In genomic region chr5:60488466-60489130, GRCh38 we compare ENCODE assay signal across 13 cellular contexts.
DNase-seq lines count a peak whose midpoint lies in the region; ATAC-seq and TF ChIP-seq lines count a peak whose summit lies in the region.
"Had no signal": no experiment of that assay in that cellular context is flagged by ENCODE, and none has a peak within 500 bp of the region (broad histone marks: within the 10 kb centered on the region; RNA-seq: fewer than 3 reads in every experiment).

No MANE protein-coding gene starts in this region.

- no peaks in the 10 kb centered on the region for H3K27me3 Mint-ChIP-seq in type B pancreatic cell
- no peaks in the 10 kb centered on the region for H3K27me3 Mint-ChIP-seq in activated CD4-positive, alpha-beta memory T cell treated with anti-CD3 and anti-CD28 coated beads, Interleukin-2, amount 10 ng/mL, durations not matched to agents 7 days and 5 days

- no peak overlapping the region for H3K27ac ChIP-seq in RWPE2 (ENCODE audit: poor library complexity, severe bottlenecking)
- H3K27ac ChIP-seq in colonic mucosa, result no peak overlapping the region
- no peak overlapping the region for H3K27ac ChIP-seq in A673 (ENCODE audit: low read depth, low read length, poor library complexity, severe bottlenecking)
- H3K27ac ChIP-seq: adrenal gland had no signal

- H3K9me3 ChIP-seq in RWPE2 (ENCODE audit: severe bottlenecking) (no peaks in the 10 kb centered on the region), colonic mucosa (no peaks in the 10 kb centered on the region), mucosa of stomach (ENCODE audit: control insufficient read depth, low read length) (no peaks in the 10 kb centered on the region), A673 (ENCODE audit: low read depth, low read length, poor library complexity, severe bottlenecking) (no peaks in the 10 kb centered on the region), mucosa of descending colon (no peaks in the 10 kb centered on the region)

- H3K9ac ChIP-seq in colonic mucosa (ENCODE audit: low read depth in 2 of 2, low read length in 2 of 2) (no peak overlapping the region), mucosa of stomach (ENCODE audit: low read length) (peak overlapping the region; percentile 76)

- peak overlapping the region; percentile 0 for H3K4me3 ChIP-seq in RWPE2 (ENCODE audit: severe bottlenecking)
- peak overlapping the region; percentile 14 for H3K4me3 ChIP-seq in colonic mucosa
- H3K4me3 ChIP-seq in mucosa of stomach (ENCODE audit: low read length), result peak overlapping the region; percentile 43
- H3K4me3 ChIP-seq in A673 (ENCODE audit: low read depth, low read length, poor library complexity, severe bottlenecking), result no peak overlapping the region
- H3K4me3 ChIP-seq in mucosa of descending colon, result no peak overlapping the region
- H3K4me3 ChIP-seq: adrenal gland had no signal

- H3K36me3 ChIP-seq in RWPE2 (ENCODE audit: low read depth), result no peaks in the 10 kb centered on the region
- H3K36me3 ChIP-seq in colonic mucosa, result no peaks in the 10 kb centered on the region
- H3K36me3 ChIP-seq in mucosa of stomach (ENCODE audit: control insufficient read depth, insufficient read depth, low read length), result no peaks in the 10 kb centered on the region
- H3K36me3 ChIP-seq in A673 (ENCODE audit: insufficient read depth, low read length, poor library complexity, severe bottlenecking), result no peaks in the 10 kb centered on the region
- H3K36me3 ChIP-seq in mucosa of descending colon (ENCODE audit: low read depth), result no peaks in the 10 kb centered on the region
- H3K36me3 ChIP-seq: adrenal gland had no signal

- ATAC-seq in RWPE2 (ENCODE audit: low read depth) (no peak), mucosa of descending colon (no peak)
- ATAC-seq: CD8-positive, alpha-beta T cell had no signal

- peak overlapping the region; percentile 91 for H3K27ac Mint-ChIP-seq in type B pancreatic cell
- no peak overlapping the region for H3K27ac Mint-ChIP-seq in activated CD4-positive, alpha-beta memory T cell treated with anti-CD3 and anti-CD28 coated beads, Interleukin-2, amount 10 ng/mL, durations not matched to agents 7 days and 5 days
- H3K27ac Mint-ChIP-seq: CD8-positive, alpha-beta T cell; immature natural killer cell had no signal

- H3K4me3 Mint-ChIP-seq in type B pancreatic cell, result peak overlapping the region; percentile 84
- H3K4me3 Mint-ChIP-seq in activated CD4-positive, alpha-beta memory T cell treated with anti-CD3 and anti-CD28 coated beads, Interleukin-2, amount 10 ng/mL, durations not matched to agents 7 days and 5 days, result no peak overlapping the region
- H3K4me3 Mint-ChIP-seq: CD8-positive, alpha-beta T cell; immature natural killer cell had no signal

- intact Hi-C loops in colonic mucosa (cut with DNase I) (no loop called here), A673 (cut with micrococcal nuclease; ENCODE audit: unreplicated experiment) (no loop called here), mucosa of descending colon (cut with DNase I, micrococcal nuclease) (no loop called here)

- TF ChIP-seq CTCF in RWPE2 (IDR thresholded peaks at IDR 0.05; ENCODE audit: poor library complexity, severe bottlenecking) (no peak), colonic mucosa (IDR thresholded peaks at IDR 0.05) (no peak), type B pancreatic cell (conservative IDR thresholded peaks at IDR 0.05) (no peak), A673 (conservative IDR thresholded peaks at IDR 0.05; ENCODE audit: low read depth, low read length) (no peak), mucosa of descending colon (IDR thresholded peaks at IDR 0.05) (no peak)

- H3K36me3 Mint-ChIP-seq in type B pancreatic cell, result no peaks in the 10 kb centered on the region
- H3K36me3 Mint-ChIP-seq in activated CD4-positive, alpha-beta memory T cell treated with anti-CD3 and anti-CD28 coated beads, Interleukin-2, amount 10 ng/mL, durations not matched to agents 7 days and 5 days (ENCODE audit: low read depth), result no peaks in the 10 kb centered on the region
- H3K36me3 Mint-ChIP-seq: CD8-positive, alpha-beta T cell; immature natural killer cell had no signal

- DNase-seq in RWPE2 (ENCODE audit: low spot score) (no peak), colonic mucosa (no peak), type B pancreatic cell (ENCODE audit: extremely low spot score, unreplicated experiment) (no peak), A673 (ENCODE audit: low spot score) (no peak), mucosa of descending colon (no peak)
- DNase-seq in activated CD4-positive, alpha-beta memory T cell treated with anti-CD3 and anti-CD28 coated beads, Interleukin-2, amount 10 ng/mL, durations not matched to agents 7 days and 5 days, result no peak
- DNase-seq: adrenal gland; CD8-positive, alpha-beta T cell; immature natural killer cell; NCI-H187 treated with DMSO at 0.1 percent for 48 hours; nucleus accumbens; T1000 had no signal

- no TSS peak for BruUV-seq in A673 (replicated peaks; lab: Mats Ljungman, UMichigan)

- H3K4me1 ChIP-seq in RWPE2 (ENCODE audit: insufficient read depth, poor library complexity, severe bottlenecking) (peaks cover 7% of the 10 kb centered on the region), colonic mucosa (no peaks in the 10 kb centered on the region), mucosa of stomach (ENCODE audit: control insufficient read depth, insufficient read depth, low read length) (no peaks in the 10 kb centered on the region), A673 (ENCODE audit: insufficient read depth, low read length, poor library complexity, severe bottlenecking) (no peaks in the 10 kb centered on the region), mucosa of descending colon (ENCODE audit: low read depth) (no peaks in the 10 kb centered on the region)
- H3K4me1 ChIP-seq: adrenal gland had no signal

- no peaks in the 10 kb centered on the region for H3K9me3 Mint-ChIP-seq in type B pancreatic cell
- H3K9me3 Mint-ChIP-seq in activated CD4-positive, alpha-beta memory T cell treated with anti-CD3 and anti-CD28 coated beads, Interleukin-2, amount 10 ng/mL, durations not matched to agents 7 days and 5 days, result peaks cover 3% of the 10 kb centered on the region
- H3K9me3 Mint-ChIP-seq: CD8-positive, alpha-beta T cell had no signal

- POLR2A ChIA-PET in activated CD4-positive, alpha-beta memory T cell treated with anti-CD3 and anti-CD28 coated beads, Interleukin-2, amount 10 ng/mL, durations not matched to agents 7 days and 5 days (lab: Charles Lee), result no interaction called here
- POLR2A ChIA-PET in A673 (lab: Charles Lee; ENCODE audit: low non-redundant PET), result no interaction called here

- peaks cover 3% of the 10 kb centered on the region for H3K27me3 ChIP-seq in RWPE2 (ENCODE audit: insufficient read depth, poor library complexity, severe bottlenecking)
- H3K27me3 ChIP-seq in colonic mucosa, result no peaks in the 10 kb centered on the region
- no peaks in the 10 kb centered on the region for H3K27me3 ChIP-seq in mucosa of stomach (ENCODE audit: control insufficient read depth, insufficient read depth, low read length)
- no peaks in the 10 kb centered on the region for H3K27me3 ChIP-seq in A673 (replicated peaks; ENCODE audit: insufficient read depth, low read depth, low read length, poor library complexity)
- H3K27me3 ChIP-seq: adrenal gland had no signal

- CTCF ChIA-PET in activated CD4-positive, alpha-beta memory T cell treated with anti-CD3 and anti-CD28 coated beads, Interleukin-2, amount 10 ng/mL, durations not matched to agents 7 days and 5 days (lab: Charles Lee), result no interaction called here
- CTCF ChIA-PET in A673 (lab: Charles Lee), result no interaction called here

- peaks cover 38% of the 10 kb centered on the region for H3K4me1 Mint-ChIP-seq in type B pancreatic cell (ENCODE audit: unreplicated experiment)
- no peaks in the 10 kb centered on the region for H3K4me1 Mint-ChIP-seq in activated CD4-positive, alpha-beta memory T cell treated with anti-CD3 and anti-CD28 coated beads, Interleukin-2, amount 10 ng/mL, durations not matched to agents 7 days and 5 days
- H3K4me1 Mint-ChIP-seq: immature natural killer cell had no signal

Comparison
In these comparisons a context has a peak if more than half of its experiments do, and no peak if none do; other contexts are left out.
1. H3K4me3 ChIP-seq: peak in RWPE2 (single experiment), colonic mucosa (single experiment) and mucosa of stomach (single experiment); none in A673 (single experiment) and mucosa of descending colon (single experiment).